15 cellular contexts compared by ENCODE assay signal in genomic region chr9:95021166-95021886, GRCh38.
DNase-seq lines count a peak whose midpoint lies in the region; ATAC-seq, FAIRE-seq and TF ChIP-seq lines count a peak whose summit lies in the region.
"Had no signal": no experiment of that assay in that cellular context is flagged by ENCODE, and none has a peak within 500 bp of the region (broad histone marks: within the 10 kb centered on the region; RNA-seq: fewer than 3 reads in every experiment).

No MANE protein-coding gene starts in this region.

- H3K4me1 ChIP-seq in HepG2 (ENCODE audit: insufficient read depth, low read length) (peaks cover 98% of the 10 kb centered on the region), skeletal muscle tissue (ENCODE audit: control insufficient read depth in 3 of 3, insufficient read depth in 3 of 3, low read length in 3 of 3) (peaks cover 88 to 95% (median 90%) of the 10 kb centered on the region in 3 donors)

- in situ Hi-C loops in HepG2 (cut with HindIII; ENCODE audit: extremely low pct_ligation_motif_present, low pct_unique_long_range_greater_than_20kb), result no loop called here

- H3K36me3 Mint-ChIP-seq in effector memory CD8-positive, alpha-beta T cell (ENCODE audit: insufficient read depth), result peaks cover 3% of the 10 kb centered on the region

- no peaks in the 10 kb centered on the region; the same call in 1 of the 2 replicates for H4K20me1 ChIP-seq in HepG2 (ENCODE audit: insufficient read depth, low read length)
- H4K20me1 ChIP-seq: BLaER1 had no signal

- TF ChIP-seq RAD21 in HepG2 (CRISPR knock-in tag; IDR thresholded peaks at IDR 0.05), result no peak

- 0 out of 2 replicates have a peak overlapping the region, but pooled peaks have one; percentile 1 for H3K4me2 ChIP-seq in HepG2 (ENCODE audit: low read depth, low read length)
- H3K4me2 ChIP-seq: BLaER1 had no signal

- WGBS in HepG2 (ENCODE audit: low lambda C conversion rate), result 90% methylated on average over 7 of the region's 7 CpGs

- no peak for ATAC-seq in HepG2
- ATAC-seq in GM18520 (IDR thresholded peaks at IDR 0.05; ENCODE audit: unreplicated experiment), result no peak
- ATAC-seq in effector memory CD8-positive, alpha-beta T cell (replicated peaks), result no peak
- ATAC-seq: naive thymus-derived CD4-positive, alpha-beta T cell had no signal

- CTCF ChIA-PET in HepG2 (lab: Yijun Ruan, JAX; ENCODE audit: low intra/inter-chr PET ratio, low total read pairs), result no interaction called here

- DNase-seq in DMS79 treated with DMSO at 0.1 percent for 48 hours (lab: John Stamatoyannopoulos, UW), result peak; percentile 64
- DNase-seq in HepG2 (ENCODE audit: low spot score), result no peak
- no peak for DNase-seq in NK-92 (lab: John Stamatoyannopoulos, UW; ENCODE audit: unreplicated experiment)
- no peak for DNase-seq in urothelium cell line (ENCODE audit: low spot score)
- no peak for DNase-seq in effector memory CD8-positive, alpha-beta T cell
- DNase-seq: activated CD4-positive, alpha-beta T cell treated with anti-CD3 and anti-CD28 coated beads, Interleukin-2, amount 50 U/mL, for 48 hours; anterior cingulate cortex; naive thymus-derived CD4-positive, alpha-beta T cell; NCI-H187; SIG-M5 had no signal

- H3K4me3 Mint-ChIP-seq in effector memory CD8-positive, alpha-beta T cell, result no peak overlapping the region
- H3K4me3 Mint-ChIP-seq: naive thymus-derived CD4-positive, alpha-beta T cell had no signal

- no peak for TF ChIP-seq POLR2A in HepG2 (IDR thresholded peaks at IDR 0.05; ENCODE audit: insufficient read depth in 1 of 2, low read depth in 2 of 2, low read length in 2 of 2)

- no peak for FAIRE-seq in HepG2 (lab: Jason Lieb, UNC)
- FAIRE-seq in urothelium cell line (lab: Jason Lieb, UNC), result no peak
- FAIRE-seq: islet of Langerhans had no signal

- H3K27me3 ChIP-seq in HepG2 (ENCODE audit: control insufficient read depth in 1 of 2, insufficient read depth in 2 of 2, low read length in 2 of 2), result no peaks in the 10 kb centered on the region
- H3K27me3 ChIP-seq in skeletal muscle tissue (ENCODE audit: control insufficient read depth in 3 of 3, insufficient read depth in 3 of 3, low read length in 3 of 3), result no peaks in the 10 kb centered on the region
- H3K27me3 ChIP-seq: BLaER1 had no signal

- no peak overlapping the region for H3K4me3 ChIP-seq in HepG2 (replicated peaks in 1 of 3; ENCODE audit: insufficient read depth in 1 of 3, low read depth in 2 of 3, low read length in 3 of 3)
- no peak overlapping the region for H3K4me3 ChIP-seq in skeletal muscle tissue (ENCODE audit: low read length in 3 of 3)
- H3K4me3 ChIP-seq: BLaER1 had no signal

- no peak overlapping the region for H2AFZ ChIP-seq in HepG2 (ENCODE audit: low read length)

- intact Hi-C loops in HepG2 (cut with micrococcal nuclease; ENCODE audit: unreplicated experiment), result no loop called here

- H3K9me3 Mint-ChIP-seq in effector memory CD8-positive, alpha-beta T cell, result no peaks in the 10 kb centered on the region
- H3K9me3 Mint-ChIP-seq: naive thymus-derived CD4-positive, alpha-beta T cell had no signal

- peaks cover 77% of the 10 kb centered on the region for H3K79me2 ChIP-seq in HepG2 (ENCODE audit: insufficient read depth, low read length)

- TF ChIP-seq EP300 in HepG2 (IDR thresholded peaks at IDR 0.05; ENCODE audit: low read depth in 2 of 2, low read length in 2 of 2), result no peak
- no peak for TF ChIP-seq EP300 in HepG2 (CRISPR knock-in tag; IDR thresholded peaks at IDR 0.05; ENCODE audit: borderline replicate concordance)

- H3K36me3 ChIP-seq in HepG2 (replicated peaks in 1 of 2; ENCODE audit: control insufficient read depth in 1 of 2, insufficient read depth in 2 of 2, low read length in 2 of 2) (peaks cover 13 to 56% of the 10 kb centered on the region in 2 experiments), skeletal muscle tissue (ENCODE audit: control insufficient read depth in 3 of 3, insufficient read depth in 3 of 3, low read length in 3 of 3) (peaks cover 23 to 33% (median 26%) of the 10 kb centered on the region in 3 donors)

- H3K9me3 ChIP-seq in HepG2 (ENCODE audit: low read length) (no peaks in the 10 kb centered on the region), skeletal muscle tissue (ENCODE audit: control insufficient read depth in 3 of 3, low read length in 3 of 3) (no peaks in the 10 kb centered on the region)
- H3K9me3 ChIP-seq: BLaER1 had no signal

- POLR2A ChIA-PET in HepG2 (lab: Yijun Ruan, JAX), result interaction anchor here (6.0 kb wide), 1 partner anchor 14 kb away, joined by 83 read pairs; no protein-coding TSS in a partner anchor

- no TSS peak for BruUV-seq in HepG2 (replicated peaks; lab: Mats Ljungman, UMichigan)

- H3K27ac Mint-ChIP-seq in effector memory CD8-positive, alpha-beta T cell, result no peak overlapping the region
- H3K27ac Mint-ChIP-seq: naive thymus-derived CD4-positive, alpha-beta T cell had no signal

- no peaks in the 10 kb centered on the region for H3K27me3 Mint-ChIP-seq in effector memory CD8-positive, alpha-beta T cell
- H3K27me3 Mint-ChIP-seq: naive thymus-derived CD4-positive, alpha-beta T cell had no signal

- H3K9ac ChIP-seq in HepG2 (ENCODE audit: insufficient read depth, low read depth, low read length) (no peak overlapping the region), skeletal muscle tissue (ENCODE audit: low read depth in 1 of 3, low read length in 3 of 3) (peak overlapping the region in 2 of 3 donors; percentile 37 to 47)
- H3K9ac ChIP-seq: BLaER1 had no signal

- H3K4me1 Mint-ChIP-seq in effector memory CD8-positive, alpha-beta T cell (ENCODE audit: low read depth in 2 of 2), result peaks cover 0 to 1% of the 10 kb centered on the region in 2 donors

- no peak for TF ChIP-seq CTCF in HepG2 (CRISPR knock-in tag; IDR thresholded peaks at IDR 0.05)

- H3K27ac ChIP-seq in angular gyrus (ENCODE audit: low read depth, low read length), result peak overlapping the region; percentile 26
- peak overlapping the region; percentile 94 for H3K27ac ChIP-seq in HepG2 (ENCODE audit: extremely low read length, insufficient read depth, low read length)
- peak overlapping the region; percentile 79 for H3K27ac ChIP-seq in skeletal muscle tissue (ENCODE audit: low read depth, low read length)
- H3K27ac ChIP-seq: BLaER1 had no signal

TF ChIP-seq in HepG2, 621 proteins besides CTCF, POLR2A, EP300 and RAD21 (continues in another document):
- TF ChIP-seq ZNF687 (CRISPR knock-in tag; IDR thresholded peaks at IDR 0.05) (peak; percentile 33; the same call in 1 of the 2 replicates), ZNF776 (CRISPR knock-in tag; IDR thresholded peaks at IDR 0.05) (no peak), ZBED4 (CRISPR knock-in tag; IDR thresholded peaks at IDR 0.05; ENCODE audit: borderline replicate concordance) (no peak), HNF4A (CRISPR knock-in tag; IDR thresholded peaks at IDR 0.05) (peak; percentile 46; the same call in 1 of the 2 replicates), MIER2 (CRISPR knock-in tag; IDR thresholded peaks at IDR 0.05) (no peak), NKX3-1 (CRISPR knock-in tag; IDR thresholded peaks at IDR 0.05) (no peak)

Comparison
In these comparisons a context has a peak if more than half of its experiments do, and no peak if none do; other contexts are left out.
1. H3K27ac ChIP-seq: peak in every context shown above with its lines; median percentile 94 in HepG2; 79 in skeletal muscle tissue; 26 in angular gyrus.